11 cellular contexts compared by ENCODE assay signal in the genomic region with DNA sequence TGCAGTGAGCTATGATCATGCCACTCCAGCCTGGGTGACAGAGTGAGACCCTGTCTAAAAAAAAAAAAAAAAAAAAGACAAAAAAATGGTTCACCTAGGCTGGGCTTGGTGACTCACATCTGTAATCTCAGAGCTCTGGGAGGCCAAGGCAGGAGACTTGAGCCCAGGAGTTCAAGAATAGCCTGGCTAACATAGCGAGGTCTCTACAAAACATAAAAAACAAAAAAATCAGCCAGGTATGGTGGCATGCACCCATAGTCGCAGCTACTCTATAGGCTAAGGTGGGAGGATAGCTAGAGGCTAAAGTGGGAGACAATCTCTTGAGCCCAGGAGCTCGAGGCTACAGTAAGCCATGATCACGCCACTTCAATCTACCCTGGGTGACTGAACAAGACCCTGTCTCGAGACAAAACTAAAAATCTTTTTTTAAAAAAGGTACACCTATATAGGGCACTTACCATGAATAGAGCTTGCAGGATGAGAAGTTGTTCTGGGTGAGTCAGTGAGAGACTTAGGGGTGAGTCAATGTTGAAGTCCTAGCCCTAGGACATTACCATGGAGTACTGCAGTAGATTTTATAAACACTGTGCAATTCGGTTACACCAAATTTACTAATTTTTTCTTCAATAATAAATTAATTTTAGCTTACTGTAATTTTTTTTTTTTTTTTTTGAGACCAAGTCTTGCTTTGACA. TPM values are rescaled to one million over a fixed set of nuclear protein-coding genes. Genes with fewer than 3 reads are reported as not detected.
DNase-seq lines count a peak whose midpoint lies in the region; ATAC-seq, FAIRE-seq and TF ChIP-seq lines count a peak whose summit lies in the region.
"Had no signal": no experiment of that assay in that cellular context is flagged by ENCODE, and none has a peak within 500 bp of the region (broad histone marks: within the 10 kb centered on the region; RNA-seq: fewer than 3 reads in every experiment).

No MANE protein-coding gene starts in this region.

- no peaks in the 10 kb centered on the region for H3K9me1 ChIP-seq in K562 (ENCODE audit: control insufficient read depth, insufficient read depth, low read length)

- H2AFZ ChIP-seq in K562 (ENCODE audit: low read depth, low read length) = no peak overlapping the region

- H3K36me3 Mint-ChIP-seq in nephron progenitor cell (ENCODE audit: low read depth) = peaks cover 22% of the 10 kb centered on the region
- peaks cover 3% of the 10 kb centered on the region for H3K36me3 Mint-ChIP-seq in activated CD4-positive, alpha-beta T cell treated with anti-CD3 and anti-CD28 coated beads, Interleukin-2, amount 10 ng/mL, durations not matched to agents 7 days and 5 days (ENCODE audit: low read depth)

- no peak for TF ChIP-seq RAD21 in K562 (CRISPR knock-in tag; conservative IDR thresholded peaks at IDR 0.05 in 1 of 2, IDR thresholded peaks at IDR 0.05 in 1 of 2)

- no peak overlapping the region for H3K4me3 Mint-ChIP-seq in nephron progenitor cell
- H3K4me3 Mint-ChIP-seq in activated CD4-positive, alpha-beta T cell treated with anti-CD3 and anti-CD28 coated beads, Interleukin-2, amount 10 ng/mL, durations not matched to agents 7 days and 5 days = no peak overlapping the region
- H3K4me3 Mint-ChIP-seq: activated naive CD8-positive, alpha-beta T cell treated with anti-CD3 and anti-CD28 coated beads, Interleukin-2, amount 10 ng/mL, durations not matched to agents 7 days and 5 days had no signal

- no peak for TF ChIP-seq EP300 in K562 (IDR thresholded peaks at IDR 0.05; ENCODE audit: low read length)

- DNase-seq in GM03348 (ENCODE audit: low spot score) = peak; percentile 40
- DNase-seq in K562 (ENCODE audit: extremely low read depth in 1 of 4, low spot score in 3 of 4) = no peak
- no peak for DNase-seq in nephron progenitor cell
- no peak for DNase-seq in right atrium auricular region (ENCODE audit: low spot score)
- no peak for DNase-seq in activated CD4-positive, alpha-beta T cell treated with anti-CD3 and anti-CD28 coated beads, Interleukin-2, amount 10 ng/mL, durations not matched to agents 7 days and 5 days
- DNase-seq: activated naive CD8-positive, alpha-beta T cell treated with anti-CD3 and anti-CD28 coated beads, Interleukin-2, amount 10 ng/mL, durations not matched to agents 7 days and 5 days; lower lobe of right lung; NCI-H748 treated with DMSO at 0.1 percent for 48 hours had no signal

- peak; percentile 77 for FAIRE-seq in K562 (lab: Jason Lieb, UNC)
- FAIRE-seq: endothelial cell of umbilical vein had no signal

- H3K4me3 ChIP-seq in HUES6 (ENCODE audit: low read depth, low read length) (no peak overlapping the region), K562 (no peak overlapping the region), right atrium auricular region (no peak overlapping the region)
- H3K4me3 ChIP-seq: lower lobe of right lung had no signal

- H4K20me1 ChIP-seq in K562 (replicated peaks; ENCODE audit: control insufficient read depth, insufficient read depth, low read length) = no peaks in the 10 kb centered on the region

- H3K27me3 Mint-ChIP-seq in nephron progenitor cell (ENCODE audit: low read depth, poor library complexity) = no peaks in the 10 kb centered on the region
- no peaks in the 10 kb centered on the region for H3K27me3 Mint-ChIP-seq in activated CD4-positive, alpha-beta T cell treated with anti-CD3 and anti-CD28 coated beads, Interleukin-2, amount 10 ng/mL, durations not matched to agents 7 days and 5 days
- H3K27me3 Mint-ChIP-seq: activated naive CD8-positive, alpha-beta T cell treated with anti-CD3 and anti-CD28 coated beads, Interleukin-2, amount 10 ng/mL, durations not matched to agents 7 days and 5 days had no signal

- peak overlapping the region; percentile 14; the same call in 1 of the 2 replicates for H3K27ac ChIP-seq in HUES6 (ENCODE audit: low read depth, low read length)
- peak overlapping the region; percentile 6; the same call in 2 of the 3 replicates for H3K27ac ChIP-seq in K562 (ENCODE audit: extremely low read depth, low read depth, low read length)
- H3K27ac ChIP-seq in right atrium auricular region = no peak overlapping the region
- H3K27ac ChIP-seq: lower lobe of right lung had no signal

- peak overlapping the region; percentile 71 for H3K27ac Mint-ChIP-seq in nephron progenitor cell
- no peak overlapping the region for H3K27ac Mint-ChIP-seq in activated CD4-positive, alpha-beta T cell treated with anti-CD3 and anti-CD28 coated beads, Interleukin-2, amount 10 ng/mL, durations not matched to agents 7 days and 5 days
- H3K27ac Mint-ChIP-seq: activated naive CD8-positive, alpha-beta T cell treated with anti-CD3 and anti-CD28 coated beads, Interleukin-2, amount 10 ng/mL, durations not matched to agents 7 days and 5 days had no signal

- H3K4me1 ChIP-seq in HUES6 (ENCODE audit: control insufficient read depth, insufficient read depth, low read length) (peaks cover 18% of the 10 kb centered on the region), K562 (replicated peaks in 1 of 2; ENCODE audit: control insufficient read depth in 2 of 2, insufficient read depth in 2 of 2, low read length in 2 of 2) (peaks cover 15 to 17% of the 10 kb centered on the region in 2 experiments), right atrium auricular region (no peaks in the 10 kb centered on the region)

- intact Hi-C loops in K562 (cut with micrococcal nuclease) = no loop called here

- H3K36me3 ChIP-seq in HUES6 (ENCODE audit: control insufficient read depth, insufficient read depth, low read length) (peaks cover 4% of the 10 kb centered on the region; the same call in 1 of the 2 replicates), K562 (ENCODE audit: control insufficient read depth, insufficient read depth, low read length) (peaks cover 21% of the 10 kb centered on the region; the same call in 2 of the 3 replicates), right atrium auricular region (no peaks in the 10 kb centered on the region)

- H3K9me3 ChIP-seq in HUES6 (ENCODE audit: control insufficient read depth, insufficient read depth, low read depth, low read length) = no peaks in the 10 kb centered on the region
- no peaks in the 10 kb centered on the region for H3K9me3 ChIP-seq in K562 (replicated peaks; ENCODE audit: control insufficient read depth, insufficient read depth, low read depth, low read length)
- H3K9me3 ChIP-seq in right atrium auricular region = no peaks in the 10 kb centered on the region
- H3K9me3 ChIP-seq: lower lobe of right lung had no signal

- POLR2A ChIA-PET in K562 (lab: Yijun Ruan, JAX) = interaction anchor here (0.6 to 1.7 kb wide), 8 partner anchors 9 to 439 kb away, joined by 3 to 11 read pairs (median 3); no protein-coding TSS in a partner anchor
- POLR2A ChIA-PET in activated CD4-positive, alpha-beta T cell treated with anti-CD3 and anti-CD28 coated beads, Interleukin-2, amount 10 ng/mL, durations not matched to agents 7 days and 5 days (lab: Charles Lee) = no interaction called here

- H3K9ac ChIP-seq in HUES6 (ENCODE audit: low read length) = no peak overlapping the region
- peak overlapping the region in 1 of 2 experiments; percentile 32; a peak in 1 of 4 replicates for H3K9ac ChIP-seq in K562 (ENCODE audit: insufficient read depth in 1 of 2, low read depth in 2 of 2, low read length in 2 of 2)

- H3K27me3 ChIP-seq in HUES6 (ENCODE audit: control insufficient read depth, insufficient read depth, low read length) (no peaks in the 10 kb centered on the region), K562 (ENCODE audit: control insufficient read depth in 2 of 2, insufficient read depth in 2 of 2, low read length in 2 of 2) (no peaks in the 10 kb centered on the region; a peak in 1 of 5 replicates), right atrium auricular region (no peaks in the 10 kb centered on the region)

- no peaks in the 10 kb centered on the region for H3K9me3 Mint-ChIP-seq in nephron progenitor cell
- H3K9me3 Mint-ChIP-seq in activated CD4-positive, alpha-beta T cell treated with anti-CD3 and anti-CD28 coated beads, Interleukin-2, amount 10 ng/mL, durations not matched to agents 7 days and 5 days = no peaks in the 10 kb centered on the region
- H3K9me3 Mint-ChIP-seq: activated naive CD8-positive, alpha-beta T cell treated with anti-CD3 and anti-CD28 coated beads, Interleukin-2, amount 10 ng/mL, durations not matched to agents 7 days and 5 days had no signal

- H3K79me2 ChIP-seq in K562 (ENCODE audit: control insufficient read depth, insufficient read depth, low read length) = peaks cover 75% of the 10 kb centered on the region

- peak overlapping the region; percentile 49; the same call in 1 of the 2 replicates for H3K4me2 ChIP-seq in K562 (ENCODE audit: insufficient read depth, low read length)

- in situ Hi-C loops in K562 (cut with MboI) = no loop called here

- TF ChIP-seq CTCF in K562 (IDR thresholded peaks at IDR 0.05 in 2 of 3, conservative IDR thresholded peaks at IDR 0.05 in 1 of 3; ENCODE audit: insufficient read depth in 2 of 3, low read depth in 1 of 3, low read length in 3 of 3) (no peak), nephron progenitor cell (IDR thresholded peaks at IDR 0.05) (no peak), right atrium auricular region (IDR thresholded peaks at IDR 0.05) (no peak)

- WGBS in K562 (ENCODE audit: insufficient coverage, low coverage, missing lambda C conversion rate) = 44% methylated on average over 6 of the region's 6 CpGs

- ATAC-seq in K562 (peak; percentile 77), HG03460 (IDR thresholded peaks at IDR 0.05; ENCODE audit: unreplicated experiment) (no peak)

- TF ChIP-seq POLR2A in K562 (conservative IDR thresholded peaks at IDR 0.05) = no peak

- H3K4me1 Mint-ChIP-seq in nephron progenitor cell = no peaks in the 10 kb centered on the region
- H3K4me1 Mint-ChIP-seq in activated CD4-positive, alpha-beta T cell treated with anti-CD3 and anti-CD28 coated beads, Interleukin-2, amount 10 ng/mL, durations not matched to agents 7 days and 5 days = peaks cover 17% of the 10 kb centered on the region

- CTCF ChIA-PET in K562 (lab: Yijun Ruan, JAX; ENCODE audit: low intra/inter-chr PET ratio) = no interaction called here
- CTCF ChIA-PET in activated CD4-positive, alpha-beta T cell treated with anti-CD3 and anti-CD28 coated beads, Interleukin-2, amount 10 ng/mL, durations not matched to agents 7 days and 5 days (lab: Charles Lee) = interaction anchor here (0.6 to 2.0 kb wide), 6 partner anchors 14 to 572 kb away, joined by 3 to 10 read pairs (median 3); no protein-coding TSS in a partner anchor

- no TSS peak for BruUV-seq in K562 (replicated peaks; lab: Mats Ljungman, UMichigan)

RNA-seq across cellular contexts. Expression of gene USP32, which starts 19.0 kb away (rescaled TPM):
- total RNA-seq in K562 (2011; cell fraction: chromatin; rRNA removed; ENCODE audit: low replicate concordance) = 97.3 and 280 TPM in 2 replicates
- total RNA-seq in K562 (2011; cell fraction: nucleolus; rRNA removed) = 42.9 and 54.7 TPM in 2 replicates
- total RNA-seq in K562 (2011; cell fraction: nucleoplasm; rRNA removed) = 86.6 and 92.1 TPM in 2 replicates
- total RNA-seq in K562 (2014; rRNA removed) (33.6 and 36.0 TPM in 2 replicates), K562 (2014; rRNA removed; fragmentation: Illumina TruSeq; extraction: Trizol) (52.3 and 58.6 TPM in 2 replicates), K562 (2015; rRNA removed; fragmentation: Illumina TruSeq; extraction: Trizol) (56.3 and 60.6 TPM in 2 replicates), K562 (2021) (52.4 and 57.1 TPM in 2 replicates), right atrium auricular region (10 to 100 TPM; 24.5 to 27.7 TPM)
- polyA plus RNA-seq in K562 (2011; rRNA removed) (48.8 and 69.3 TPM in 2 replicates), K562 (2014; fragmentation: Illumina TruSeq; extraction: Trizol) (41.1 and 47.1 TPM in 2 replicates), K562 (2014; fragmentation: Nextera tagmentation; extraction: Ambion mirVana) (10 to 100 TPM; 18.0 to 19.7 TPM), K562 (2014; rRNA removed) (31.6 and 35.6 TPM in 2 replicates)
- 20.4 and 25.9 TPM in 2 replicates for polyA plus RNA-seq in K562 (2011; cell fraction: cytosol; rRNA removed)
- polyA plus RNA-seq in K562 (2011; cell fraction: nucleus; rRNA removed) = 43.0 and 49.3 TPM in 2 replicates
- polyA plus RNA-seq in K562 (2012) = 32.0 and 43.0 TPM in 2 replicates
- polyA minus RNA-seq in K562 (2011; rRNA and poly(A)+ RNA removed) = 98.5 and 105 TPM in 2 replicates
- polyA minus RNA-seq in K562 (2011; cell fraction: cytosol; rRNA and poly(A)+ RNA removed) = 41.5 and 42.5 TPM in 2 replicates
- 26.4 and 48.5 TPM in 2 replicates for polyA minus RNA-seq in K562 (2011; cell fraction: nucleus; rRNA and poly(A)+ RNA removed)
- total RNA-seq in activated CD4-positive, alpha-beta T cell treated with anti-CD3 and anti-CD28 coated beads, Interleukin-2, amount 10 ng/mL, durations not matched to agents 7 days and 5 days = 10 to 100 TPM; 31.7 to 34.0 TPM

RNA-seq across cellular contexts. Expression of gene CHCT1, which starts 49.4 kb away (rescaled TPM):
- not detected in 2 replicates for total RNA-seq in K562 (2011; cell fraction: chromatin; rRNA removed; ENCODE audit: low replicate concordance)
- total RNA-seq in K562 (2011; cell fraction: nucleolus; rRNA removed) = not detected in 2 replicates
- not detected in 2 replicates for total RNA-seq in K562 (2011; cell fraction: nucleoplasm; rRNA removed)
- not detected in 2 replicates for total RNA-seq in K562 (2014; rRNA removed)
- not detected in 2 replicates for total RNA-seq in K562 (2014; rRNA removed; fragmentation: Illumina TruSeq; extraction: Trizol)
- not detected in 2 replicates for total RNA-seq in K562 (2015; rRNA removed; fragmentation: Illumina TruSeq; extraction: Trizol)
- not detected in 2 replicates for total RNA-seq in K562 (2021)
- not detected in 2 replicates for polyA plus RNA-seq in K562 (2011; rRNA removed)
- polyA plus RNA-seq in K562 (2011; cell fraction: cytosol; rRNA removed) = 0.07 TPM in 1 of 2 replicates, not detected in the other
- not detected in 2 replicates for polyA plus RNA-seq in K562 (2011; cell fraction: nucleus; rRNA removed)
- polyA plus RNA-seq in K562 (2012) = not detected in 2 replicates
- not detected in 2 replicates for polyA plus RNA-seq in K562 (2014; fragmentation: Illumina TruSeq; extraction: Trizol)
- not detected for polyA plus RNA-seq in K562 (2014; fragmentation: Nextera tagmentation; extraction: Ambion mirVana)
- not detected in 2 replicates for polyA plus RNA-seq in K562 (2014; rRNA removed)
- polyA minus RNA-seq in K562 (2011; rRNA and poly(A)+ RNA removed) = not detected in 2 replicates
- polyA minus RNA-seq in K562 (2011; cell fraction: cytosol; rRNA and poly(A)+ RNA removed) = not detected in 2 replicates
- not detected in 2 replicates for polyA minus RNA-seq in K562 (2011; cell fraction: nucleus; rRNA and poly(A)+ RNA removed)
- not detected for total RNA-seq in right atrium auricular region
- total RNA-seq in activated CD4-positive, alpha-beta T cell treated with anti-CD3 and anti-CD28 coated beads, Interleukin-2, amount 10 ng/mL, durations not matched to agents 7 days and 5 days = not detected
- total RNA-seq: activated naive CD8-positive, alpha-beta T cell treated with anti-CD3 and anti-CD28 coated beads, Interleukin-2, amount 10 ng/mL, durations not matched to agents 7 days and 5 days; endothelial cell of umbilical vein; lower lobe of right lung had no signal
- polyA plus RNA-seq: endothelial cell of umbilical vein had no signal

Comparison
In these comparisons a context has a peak if more than half of its experiments do, and no peak if none do; other contexts are left out.
1. H3K27ac ChIP-seq: peak in HUES6 (single experiment) and K562 (single experiment); none in right atrium auricular region (0 of 2).